30 cellular contexts compared by ENCODE assay signal in genomic region chr4:41540687-41541086, GRCh38. TPM values are rescaled to one million over a fixed set of nuclear protein-coding genes. Genes with fewer than 3 reads are reported as not detected.
DNase-seq lines count a peak whose midpoint lies in the region; ATAC-seq and TF ChIP-seq lines count a peak whose summit lies in the region.
"Had no signal": no experiment of that assay in that cellular context is flagged by ENCODE, and none has a peak within 500 bp of the region (broad histone marks: within the 10 kb centered on the region; RNA-seq: fewer than 3 reads in every experiment).

No MANE protein-coding gene starts in this region.

- ATAC-seq in left ventricle myocardium superior: no peak
- ATAC-seq in HG03442 (IDR thresholded peaks at IDR 0.05; ENCODE audit: unreplicated experiment): no peak
- ATAC-seq in HG03432 (IDR thresholded peaks at IDR 0.05; ENCODE audit: unreplicated experiment): no peak
- ATAC-seq: activated CD8-positive, alpha-beta T cell treated with anti-CD3 and anti-CD28 coated beads, Interleukin-2, amount 10 ng/mL, durations not matched to agents 7 days and 5 days; stimulated activated naive B cell treated with anti-CD40 and anti-IgM and Interleukin-4, amounts not matched to agents 10 μg/mL and 1 μg/mL and 100 μg/mL, for 72 hours; T-cell had no signal

- no peak for TF ChIP-seq CTCF in right atrium auricular region (IDR thresholded peaks at IDR 0.05)

- no peaks in the 10 kb centered on the region for H3K27me3 ChIP-seq in right atrium auricular region

- H3K4me1 ChIP-seq in right atrium auricular region: peaks cover 0 to 90% of the 10 kb centered on the region in 2 donors

- DNase-seq in right atrium auricular region (ENCODE audit: low spot score): no peak
- no peak for DNase-seq in left ventricle myocardium superior
- DNase-seq in kidney tubule cell (ENCODE audit: low spot score): peak; percentile 64
- DNase-seq in renal cortical epithelial cell (ENCODE audit: low read depth): peak; percentile 62
- no peak for DNase-seq in posterior vena cava (ENCODE audit: low spot score)
- DNase-seq: activated CD4-positive, alpha-beta T cell treated with anti-CD3 and anti-CD28 coated beads for 4 hours; activated CD8-positive, alpha-beta T cell treated with anti-CD3 and anti-CD28 coated beads, Interleukin-2, amount 10 ng/mL, durations not matched to agents 7 days and 5 days; activated naive CD4-positive, alpha-beta T cell treated with anti-CD3 and anti-CD28 coated beads, Interleukin-2, amount 10 ng/mL, durations not matched to agents 7 days and 5 days; brain microvascular endothelial cell; CD8-positive, alpha-beta memory T cell; DMS 273 treated with DMSO at 0.1 percent for 48 hours; effector CD8-positive, alpha-beta T cell; EL; H7; KBM-7; mesendoderm; NCI-H1105; NCI-H187; NCI-H446 treated with DMSO at 0.1 percent for 48 hours; posterior cingulate gyrus; stimulated activated naive B cell treated with anti-CD40 and anti-IgM and Interleukin-4, amounts not matched to agents 10 μg/mL and 1 μg/mL and 100 μg/mL, for 72 hours; substantia nigra; T-cell; WERI-Rb-1 had no signal

- H3K4me3 ChIP-seq in right atrium auricular region: no peak overlapping the region

- no peaks in the 10 kb centered on the region for H3K9me3 ChIP-seq in right atrium auricular region

- no peaks in the 10 kb centered on the region for H3K36me3 ChIP-seq in right atrium auricular region
- H3K36me3 ChIP-seq: brain microvascular endothelial cell, WERI-Rb-1 had no signal

- intact Hi-C loops in left ventricle myocardium superior (cut with micrococcal nuclease): no loop called here
- intact Hi-C loops in posterior vena cava (cut with DNase I): no loop called here

- peak overlapping the region; percentile 89 to 90 for H3K27ac ChIP-seq in right atrium auricular region
- H3K27ac ChIP-seq: brain microvascular endothelial cell, epithelial cell of prostate, HL-60, RWPE1, WERI-Rb-1 had no signal

RNA-seq across cellular contexts. Expression of gene LIMCH1, which starts 2.7 kb away (rescaled TPM):
- total RNA-seq in right atrium auricular region (100 to 1,000 TPM in 1 of 2 donors, 10 to 100 TPM in 1; 76.1 to 101 TPM), left ventricle myocardium superior (232 TPM), renal cortical epithelial cell (17.7 and 65.0 TPM in 2 replicates), posterior vena cava (10 to 100 TPM; 38.7 to 68.0 TPM)
- total RNA-seq: activated CD8-positive, alpha-beta T cell treated with anti-CD3 and anti-CD28 coated beads, Interleukin-2, amount 10 ng/mL, durations not matched to agents 7 days and 5 days; B cell; CD8-positive, alpha-beta memory T cell had no signal

Comparison
In these comparisons a context has a peak if more than half of its experiments do, and no peak if none do; other contexts are left out.
1. DNase-seq: peak in kidney tubule cell (single experiment) and renal cortical epithelial cell (single experiment); none in right atrium auricular region (single experiment), left ventricle myocardium superior (single experiment) and posterior vena cava (single experiment).